23 cellular contexts compared by ENCODE assay signal in genomic region chr4:145107126-145107525, GRCh38.
"Had no signal": no experiment of that assay in that cellular context is flagged by ENCODE, and none has a peak within 500 bp of the region (broad histone marks: within the 10 kb centered on the region; RNA-seq: fewer than 3 reads in every experiment).

No MANE protein-coding gene starts in this region.

- H3K27ac Mint-ChIP-seq: activated CD4-positive, alpha-beta T cell treated with anti-CD3 and anti-CD28 coated beads, Interleukin-2, amount 10 ng/mL, durations not matched to agents 24 days and 14 days; activated naive CD4-positive, alpha-beta T cell treated with anti-CD3 and anti-CD28 coated beads, Interleukin-2, amount 50 U/mL, for 24 hours; nephron progenitor cell; stimulated activated naive CD8-positive, alpha-beta T cell treated with anti-CD3 and anti-CD28 coated beads, Interleukin-15, amount 100 ng/mL, for 72 hours; T-cell; T-helper 2 cell treated with Interferon-gamma antibody and Interleukin-4, amounts not matched to agents 5 μg/mL and 100 μg/mL, for 36 hours had no signal

- ATAC-seq: activated CD4-positive, CD25-positive, alpha-beta regulatory T cell treated with anti-CD3 and anti-CD28 coated beads, Interleukin-2, amount 50 U/mL, for 24 hours; heart right ventricle; left colon; mucosa of descending colon; pancreas; psoas muscle; right cardiac atrium; stimulated activated naive CD8-positive, alpha-beta T cell treated with anti-CD3 and anti-CD28 coated beads, Interleukin-15, amount 100 ng/mL, for 72 hours; T-cell had no signal

- H3K27me3 Mint-ChIP-seq: activated CD4-positive, alpha-beta T cell treated with anti-CD3 and anti-CD28 coated beads, Interleukin-2, amount 10 ng/mL, durations not matched to agents 24 days and 14 days; activated naive CD4-positive, alpha-beta T cell treated with anti-CD3 and anti-CD28 coated beads, Interleukin-2, amount 50 U/mL, for 24 hours; stimulated activated naive CD8-positive, alpha-beta T cell treated with anti-CD3 and anti-CD28 coated beads, Interleukin-15, amount 100 ng/mL, for 72 hours; T-cell had no signal

- H3K4me1 ChIP-seq: pancreas had no signal

- H3K9me3 ChIP-seq: heart right ventricle, mucosa of descending colon, pancreas, psoas muscle, tibial artery had no signal

- H3K9me3 Mint-ChIP-seq: activated CD4-positive, alpha-beta T cell treated with anti-CD3 and anti-CD28 coated beads, Interleukin-2, amount 10 ng/mL, durations not matched to agents 24 days and 14 days; activated naive CD4-positive, alpha-beta T cell treated with anti-CD3 and anti-CD28 coated beads, Interleukin-2, amount 50 U/mL, for 24 hours; nephron progenitor cell; stimulated activated naive CD8-positive, alpha-beta T cell treated with anti-CD3 and anti-CD28 coated beads, Interleukin-15, amount 100 ng/mL, for 72 hours; T-cell; T-helper 2 cell treated with Interferon-gamma antibody and Interleukin-4, amounts not matched to agents 5 μg/mL and 100 μg/mL, for 36 hours had no signal

- FAIRE-seq: astrocyte, colon, keratinocyte, pancreas had no signal

- H3K4me1 Mint-ChIP-seq: nephron progenitor cell; stimulated activated naive CD8-positive, alpha-beta T cell treated with anti-CD3 and anti-CD28 coated beads, Interleukin-15, amount 100 ng/mL, for 72 hours had no signal

- H3K27ac ChIP-seq: pancreas, psoas muscle, tibial artery, VCaP had no signal

- H3K4me3 Mint-ChIP-seq: activated CD4-positive, alpha-beta T cell treated with anti-CD3 and anti-CD28 coated beads, Interleukin-2, amount 10 ng/mL, durations not matched to agents 24 days and 14 days; activated naive CD4-positive, alpha-beta T cell treated with anti-CD3 and anti-CD28 coated beads, Interleukin-2, amount 50 U/mL, for 24 hours; nephron progenitor cell; stimulated activated naive CD8-positive, alpha-beta T cell treated with anti-CD3 and anti-CD28 coated beads, Interleukin-15, amount 100 ng/mL, for 72 hours; T-cell; T-helper 2 cell treated with Interferon-gamma antibody and Interleukin-4, amounts not matched to agents 5 μg/mL and 100 μg/mL, for 36 hours had no signal

- H3K4me3 ChIP-seq: heart right ventricle, mucosa of descending colon, pancreas, psoas muscle, tibial artery had no signal

- H3K27me3 ChIP-seq: heart right ventricle, pancreas, tibial artery had no signal

- DNase-seq: activated CD4-positive, alpha-beta T cell treated with anti-CD3 and anti-CD28 coated beads, Interleukin-2, amount 10 ng/mL, durations not matched to agents 24 days and 14 days; activated CD8-positive, alpha-beta memory T cell treated with anti-CD3 and anti-CD28 coated beads, Interleukin-2, amount 50 U/mL, for 48 hours; activated gamma-delta T cell treated with Interleukin-2 at 50 U/mL for 16 hours; central memory CD4-positive, alpha-beta T cell; heart right ventricle; left colon; mesenchymal stem cell; mucosa of descending colon; nephron progenitor cell; pancreas; psoas muscle; right cardiac atrium; stimulated activated CD4-positive, alpha-beta T cell treated with anti-CD3 and anti-CD28 coated beads, Interleukin-1b, Interleukin-23, amount 100 ng/mL, for 48 hours; stimulated activated naive CD8-positive, alpha-beta T cell treated with anti-CD3 and anti-CD28 coated beads, Interleukin-15, amount 100 ng/mL, for 72 hours; T-cell; tibial artery had no signal
